In genomic region chr2:113126845-113127645, GRCh38 we compare ENCODE assay signal across 1 cellular context.
TF ChIP-seq lines count a peak whose summit lies in the region.

Gene IL1RN (plus strand): TSS chr2:113127598. CDS start chr2:113127625, 27 bp downstream.

TF ChIP-seq in HepG2, 621 proteins besides CTCF, POLR2A, EP300 and RAD21 (continued from another document and continues in another):
- TF ChIP-seq PBX2 (CRISPR knock-in tag; IDR thresholded peaks at IDR 0.05): 0 out of 2 replicates have a peak, but pooled peaks have one; percentile 55
- peak; percentile 71 for TF ChIP-seq ELF3 (CRISPR knock-in tag; IDR thresholded peaks at IDR 0.05)
- no peak for TF ChIP-seq KLF9 (CRISPR knock-in tag; IDR thresholded peaks at IDR 0.05; ENCODE audit: low read depth)
- no peak for TF ChIP-seq ZNF724P (CRISPR knock-in tag; IDR thresholded peaks at IDR 0.05; ENCODE audit: borderline replicate concordance)
- TF ChIP-seq PBX3 (CRISPR knock-in tag; IDR thresholded peaks at IDR 0.05; ENCODE audit: borderline replicate concordance): no peak
- TF ChIP-seq ZNF317 (CRISPR knock-in tag; IDR thresholded peaks at IDR 0.05): peak; percentile 77; the same call in 1 of the 2 replicates
- TF ChIP-seq ZBTB40 (IDR thresholded peaks at IDR 0.05): no peak
- TF ChIP-seq ZBTB40 (CRISPR knock-in tag; IDR thresholded peaks at IDR 0.05): peak; percentile 51; the same call in 1 of the 2 replicates
- TF ChIP-seq MLXIP (CRISPR knock-in tag; IDR thresholded peaks at IDR 0.05; ENCODE audit: borderline replicate concordance): peak; percentile 78; the same call in 1 of the 2 replicates
- TF ChIP-seq ATF7-NPFF (CRISPR knock-in tag; IDR thresholded peaks at IDR 0.05; ENCODE audit: low read depth): no peak
- no peak for TF ChIP-seq ZNF496 (CRISPR knock-in tag; IDR thresholded peaks at IDR 0.05; ENCODE audit: insufficient replicate concordance)
- peak; percentile 69; the same call in 1 of the 2 replicates for TF ChIP-seq THRA (CRISPR knock-in tag; IDR thresholded peaks at IDR 0.05; ENCODE audit: borderline replicate concordance)
- peak; percentile 98 for TF ChIP-seq HNF4A (CRISPR knock-in tag; IDR thresholded peaks at IDR 0.05)
- peak; percentile 78 for TF ChIP-seq MAX (IDR thresholded peaks at IDR 0.05)
- no peak; the same call in 1 of the 2 replicates for TF ChIP-seq ZNF670 (CRISPR knock-in tag; IDR thresholded peaks at IDR 0.05; ENCODE audit: borderline replicate concordance)
- TF ChIP-seq PHF20 (CRISPR knock-in tag; IDR thresholded peaks at IDR 0.05): 0 out of 2 replicates have a peak, but pooled peaks have one; percentile 18
- TF ChIP-seq ZBTB49 (CRISPR knock-in tag; IDR thresholded peaks at IDR 0.05; ENCODE audit: borderline replicate concordance): no peak
- TF ChIP-seq ZNF30 (CRISPR knock-in tag; IDR thresholded peaks at IDR 0.05): no peak
- TF ChIP-seq HDAC6 (IDR thresholded peaks at IDR 0.05; ENCODE audit: low read depth, low read length): no peak
- TF ChIP-seq HMGXB3 (CRISPR knock-in tag; IDR thresholded peaks at IDR 0.05; ENCODE audit: borderline replicate concordance): peak; percentile 83; the same call in 1 of the 2 replicates
- no peak; the same call in 1 of the 2 replicates for TF ChIP-seq ZNF576 (CRISPR knock-in tag; IDR thresholded peaks at IDR 0.05)
- TF ChIP-seq CBX5 (CRISPR knock-in tag; IDR thresholded peaks at IDR 0.05; ENCODE audit: borderline replicate concordance): no peak
- TF ChIP-seq ZNF543 (CRISPR knock-in tag; IDR thresholded peaks at IDR 0.05): no peak
- TF ChIP-seq ATAD3A (CRISPR knock-in tag; IDR thresholded peaks at IDR 0.05): no peak
- TF ChIP-seq ZNF235 (CRISPR knock-in tag; IDR thresholded peaks at IDR 0.05; ENCODE audit: borderline replicate concordance): no peak
- TF ChIP-seq NFIB (CRISPR knock-in tag; IDR thresholded peaks at IDR 0.05; ENCODE audit: borderline replicate concordance): no peak
- TF ChIP-seq ZNF205 (CRISPR knock-in tag; IDR thresholded peaks at IDR 0.05): no peak
- TF ChIP-seq ATRX (CRISPR knock-in tag; IDR thresholded peaks at IDR 0.05; ENCODE audit: borderline replicate concordance): no peak
- TF ChIP-seq ZNF362 (CRISPR knock-in tag; IDR thresholded peaks at IDR 0.05; ENCODE audit: borderline replicate concordance): peak; percentile 63; the same call in 1 of the 2 replicates
